12 cellular contexts compared by ENCODE assay signal in the genomic region with DNA sequence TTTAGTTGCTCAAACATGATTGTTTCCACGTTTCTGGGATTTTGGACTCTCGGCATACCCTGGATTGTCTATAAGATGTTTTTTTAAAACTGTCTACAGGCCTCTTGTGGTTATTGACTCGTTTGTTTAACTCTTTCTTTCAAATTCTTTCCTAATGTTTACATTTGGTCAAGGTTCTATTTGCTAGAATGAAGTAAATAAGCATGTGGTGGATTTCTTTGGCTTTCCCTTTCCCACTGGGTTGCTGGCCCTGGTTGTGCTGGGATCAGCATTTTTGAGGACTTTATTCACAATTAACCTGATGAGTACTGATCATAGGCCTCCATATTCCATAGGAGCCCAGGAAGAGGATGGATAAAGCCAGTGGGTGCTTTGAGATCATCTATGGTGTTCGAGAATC. TPM values are rescaled to one million over a fixed set of nuclear protein-coding genes. Genes with fewer than 3 reads are reported as not detected.
"Had no signal": no experiment of that assay in that cellular context is flagged by ENCODE, and none has a peak within 500 bp of the region (broad histone marks: within the 10 kb centered on the region; RNA-seq: fewer than 3 reads in every experiment).

No MANE protein-coding gene starts in this region.

- H3K4me3 ChIP-seq: GM23248, GM23338, HAP-1 had no signal

- H3K4me1 ChIP-seq: HAP-1 had no signal

- H3K9me3 ChIP-seq: HAP-1 had no signal

- FAIRE-seq: H1, H54 had no signal

- H3K4me2 ChIP-seq: GM23338 had no signal

- DNase-seq: GM23248, GOT3, H7, H9, HCEC 1CT, HFFc6 had no signal

- H3K27ac ChIP-seq: GM23248 had no signal

- ATAC-seq: GM23338, HCT116 had no signal

- H2AFZ ChIP-seq: GM23248, GM23338 had no signal

- H3K9ac ChIP-seq: GM23248 had no signal

- H3K36me3 ChIP-seq: HAP-1 had no signal

RNA-seq across cellular contexts. Expression of a gene that starts 11.1 kb away (rescaled TPM):
- total RNA-seq: GM23248, GM23338, H1, H4, H7, H9, HFFc6 had no signal
- polyA plus RNA-seq: GM23248, GM23338, H1 had no signal
